ENCODE assay signal across 1 cellular context in genomic region chr2:169694894-169695260, GRCh38.
TF ChIP-seq lines count a peak whose summit lies in the region.

No MANE protein-coding gene starts in this region.

TF ChIP-seq in endothelial cell of umbilical vein, 7 proteins besides CTCF, POLR2A, EP300 and RAD21 (continued from another document):
- no peak for TF ChIP-seq FOS (IDR thresholded peaks at IDR 0.05; ENCODE audit: borderline replicate concordance, insufficient read depth, low read length)
- no peak for TF ChIP-seq JUN (IDR thresholded peaks at IDR 0.05; ENCODE audit: borderline replicate concordance, insufficient read depth, insufficient read length, low read depth)
- no peak for TF ChIP-seq GATA2 (IDR thresholded peaks at IDR 0.05; ENCODE audit: insufficient read depth, insufficient read length, low read depth, low read length)
- TF ChIP-seq MAX (IDR thresholded peaks at IDR 0.05; ENCODE audit: insufficient read depth, insufficient read length), result no peak
